ENCODE assay signal across 29 cellular contexts in the genomic region with DNA sequence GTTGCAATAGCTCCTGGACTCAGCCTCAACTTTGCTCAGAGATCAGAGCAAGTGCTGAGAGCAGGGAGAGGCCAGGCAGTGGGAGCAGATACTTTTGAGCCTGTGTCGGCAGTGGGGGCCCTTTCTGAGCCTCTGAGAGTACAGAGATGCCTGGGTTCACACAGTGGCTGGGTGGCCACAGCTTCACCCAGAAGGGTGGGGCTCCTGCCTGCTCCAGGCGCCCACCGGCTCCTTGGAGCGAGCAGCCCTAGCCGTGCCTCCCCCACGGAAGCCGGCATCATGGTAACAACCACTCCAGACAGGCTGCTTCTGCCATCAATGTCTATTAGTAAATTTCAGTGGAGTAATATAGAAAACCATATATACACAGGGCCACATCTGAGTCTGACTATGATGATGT.
"Had no signal": no experiment of that assay in that cellular context is flagged by ENCODE, and none has a peak within 500 bp of the region (broad histone marks: within the 10 kb centered on the region; RNA-seq: fewer than 3 reads in every experiment).

No MANE protein-coding gene starts in this region.

- H2AFZ ChIP-seq: parathyroid adenoma had no signal

- H3K27ac Mint-ChIP-seq: naive thymus-derived CD8-positive, alpha-beta T cell; natural killer cell treated with Interleukin-12 subunit alpha and Interleukin-12 subunit beta and Interleukin-15 and Interleukin-18, amount 100 ng/mL, for 72 hours; nephron progenitor cell; progenitor cell of endocrine pancreas; stimulated activated memory B cell treated with anti-CD40 and anti-IgM and Interleukin-4, amounts not matched to agents 10 μg/mL and 1 μg/mL and 100 μg/mL, for 72 hours; type B pancreatic cell had no signal

- H3K27ac ChIP-seq: ovary, parathyroid adenoma, psoas muscle, right lobe of liver, sigmoid colon, suprapubic skin, testis, tibial artery, transverse colon, upper lobe of right lung, uterus had no signal

- H3K9ac ChIP-seq: parathyroid adenoma had no signal

- H3K4me1 ChIP-seq: parathyroid adenoma, psoas muscle, right lobe of liver, sigmoid colon, suprapubic skin, transverse colon, upper lobe of right lung, uterus had no signal

- H3K27me3 ChIP-seq: ovary, right lobe of liver, sigmoid colon, suprapubic skin, testis, tibial artery, transverse colon, upper lobe of right lung, uterus had no signal

- H3K9me3 ChIP-seq: ovary, psoas muscle, right lobe of liver, sigmoid colon, suprapubic skin, testis, tibial artery, transverse colon, upper lobe of right lung, uterus had no signal

- H3K4me3 Mint-ChIP-seq: naive thymus-derived CD8-positive, alpha-beta T cell; natural killer cell treated with Interleukin-12 subunit alpha and Interleukin-12 subunit beta and Interleukin-15 and Interleukin-18, amount 100 ng/mL, for 72 hours; nephron progenitor cell; neural crest cell; stimulated activated memory B cell treated with anti-CD40 and anti-IgM and Interleukin-4, amounts not matched to agents 10 μg/mL and 1 μg/mL and 100 μg/mL, for 72 hours; stimulated activated naive CD8-positive, alpha-beta T cell treated with anti-CD3 and anti-CD28 coated beads, Interleukin-15, amount 100 ng/mL, for 72 hours; type B pancreatic cell had no signal

- H3K4me1 Mint-ChIP-seq: naive thymus-derived CD8-positive, alpha-beta T cell; nephron progenitor cell; neural crest cell; stimulated activated memory B cell treated with anti-CD40 and anti-IgM and Interleukin-4, amounts not matched to agents 10 μg/mL and 1 μg/mL and 100 μg/mL, for 72 hours; stimulated activated naive CD8-positive, alpha-beta T cell treated with anti-CD3 and anti-CD28 coated beads, Interleukin-15, amount 100 ng/mL, for 72 hours had no signal

- H3K9me3 Mint-ChIP-seq: neural crest cell; stimulated activated memory B cell treated with anti-CD40 and anti-IgM and Interleukin-4, amounts not matched to agents 10 μg/mL and 1 μg/mL and 100 μg/mL, for 72 hours; type B pancreatic cell had no signal

- H3K4me3 ChIP-seq: ovary, psoas muscle, right lobe of liver, sigmoid colon, suprapubic skin, testis, tibial artery, transverse colon, upper lobe of right lung, uterus had no signal

- ATAC-seq: naive thymus-derived CD8-positive, alpha-beta T cell; psoas muscle; right cardiac atrium; right lobe of liver; stimulated activated naive CD8-positive, alpha-beta T cell treated with anti-CD3 and anti-CD28 coated beads, Interleukin-15, amount 100 ng/mL, for 72 hours; stimulated activated naive CD8-positive, alpha-beta T cell treated with anti-CD3 and anti-CD28 coated beads, Interleukin-15, Interleukin-2, amounts not matched to agents 100 U/mL and 50 U/mL, for 24 hours had no signal

- DNase-seq: naive thymus-derived CD8-positive, alpha-beta T cell; nephron progenitor cell; occipital lobe; ovary; right lobe of liver; sigmoid colon; small intestine; stimulated activated CD4-positive, alpha-beta T cell treated with anti-CD3 and anti-CD28 coated beads, Interleukin-15, amount 100 ng/mL, for 24 hours; stimulated activated CD4-positive, alpha-beta T cell treated with anti-CD3 and anti-CD28 coated beads, Interleukin-2, amount 100 ng/mL, for 24 hours; stimulated activated CD4-positive, alpha-beta T cell treated with anti-CD3 and anti-CD28 coated beads, Interleukin-2, amount 100 ng/mL, for 48 hours; stimulated activated CD4-positive, alpha-beta T cell treated with anti-CD3 and anti-CD28 coated beads, Interleukin-4, amount 100 ng/mL, for 24 hours; stimulated activated naive CD4-positive, alpha-beta T cell; stimulated activated naive CD8-positive, alpha-beta T cell treated with anti-CD3 and anti-CD28 coated beads, Interleukin-15, amount 100 ng/mL, for 72 hours; stimulated activated naive CD8-positive, alpha-beta T cell treated with anti-CD3 and anti-CD28 coated beads, Interleukin-15, Interleukin-2, amounts not matched to agents 100 U/mL and 50 U/mL, for 24 hours; substantia nigra; testis; tibial artery; transverse colon; upper lobe of right lung; uterus had no signal

- H3K36me3 ChIP-seq: ovary, right lobe of liver, sigmoid colon, suprapubic skin, tibial artery, transverse colon, upper lobe of right lung, uterus had no signal

- H3K36me3 Mint-ChIP-seq: naive thymus-derived CD8-positive, alpha-beta T cell; natural killer cell treated with Interleukin-12 subunit alpha and Interleukin-12 subunit beta and Interleukin-15 and Interleukin-18, amount 100 ng/mL, for 72 hours; stimulated activated memory B cell treated with anti-CD40 and anti-IgM and Interleukin-4, amounts not matched to agents 10 μg/mL and 1 μg/mL and 100 μg/mL, for 72 hours; type B pancreatic cell had no signal
